Comparison of ENCODE assay signal across 1 cellular context in genomic region chr14:91267965-91268437, GRCh38.
TF ChIP-seq lines count a peak whose summit lies in the region.

No MANE protein-coding gene starts in this region.

TF ChIP-seq in K562, 482 proteins besides CTCF, POLR2A, EP300 and RAD21 (continued from another document and continues in another):
- TF ChIP-seq HBP1 (CRISPR knock-in tag; IDR thresholded peaks at IDR 0.05) (peak; percentile 95), GATA2 (CRISPR knock-in tag; IDR thresholded peaks at IDR 0.05) (peak; percentile 70; the same call in 1 of the 2 replicates), CHCHD3 (CRISPR knock-in tag; IDR thresholded peaks at IDR 0.05) (no peak), FOSL1 (tag; conservative IDR thresholded peaks at IDR 0.05) (peak; percentile 88), NFRKB (IDR thresholded peaks at IDR 0.05; ENCODE audit: low read depth) (0 out of 2 replicates have a peak, but pooled peaks have one; percentile 18), BACH1 (tag; IDR thresholded peaks at IDR 0.05) (peak; percentile 89), RREB1 (CRISPR knock-in tag; IDR thresholded peaks at IDR 0.05) (peak; percentile 98), RBBP5 (IDR thresholded peaks at IDR 0.05; ENCODE audit: borderline replicate concordance, insufficient read depth, low read length, poor library complexity, severe bottlenecking) (no peak), ZNF766 (CRISPR knock-in tag; conservative IDR thresholded peaks at IDR 0.05) (peak; percentile 99), TEAD4 (IDR thresholded peaks at IDR 0.05; ENCODE audit: low read length) (peak; percentile 93), TEAD4 (CRISPR knock-in tag; IDR thresholded peaks at IDR 0.05; ENCODE audit: borderline replicate concordance) (no peak), MNT (conservative IDR thresholded peaks at IDR 0.05) (peak; percentile 32 to 71; a peak in 2 of 4 replicates), ZNF740 (CRISPR knock-in tag; IDR thresholded peaks at IDR 0.05) (no peak), ZNF740 (tag; IDR thresholded peaks at IDR 0.05) (peak in 1 of 2 experiments; percentile 97; a peak in 2 of 4 replicates), POLR2AphosphoS5 (IDR thresholded peaks at IDR 0.05; ENCODE audit: control insufficient read depth, insufficient read depth, low read depth, low read length) (peak; percentile 77), ZC3H8 (IDR thresholded peaks at IDR 0.05) (no peak), FUS (optimal IDR thresholded peaks at IDR 0.05; ENCODE audit: low read depth, low read length) (no peak), FOS (IDR thresholded peaks at IDR 0.05; ENCODE audit: extremely low read depth, insufficient read length) (no peak), ZNF197 (CRISPR knock-in tag; IDR thresholded peaks at IDR 0.05; ENCODE audit: low read depth) (peak; percentile 99), ELF4 (CRISPR knock-in tag; IDR thresholded peaks at IDR 0.05) (peak; percentile 99), MEF2A (IDR thresholded peaks at IDR 0.05; ENCODE audit: control insufficient read depth, low read depth, low read length) (peak; percentile 86), ZBTB49 (CRISPR knock-in tag; IDR thresholded peaks at IDR 0.05; ENCODE audit: borderline replicate concordance) (no peak), DIDO1 (tag; IDR thresholded peaks at IDR 0.05; ENCODE audit: low read depth) (peak; percentile 94), C11orf30 (IDR thresholded peaks at IDR 0.05; ENCODE audit: low read depth) (no peak), CSDE1 (IDR thresholded peaks at IDR 0.05) (0 out of 4 replicates have a peak, but pooled peaks of 1 of the 2 experiments have one; percentile 36), TAL1 (IDR thresholded peaks at IDR 0.05) (peak; percentile 92), WHSC1 (IDR thresholded peaks at IDR 0.05; ENCODE audit: low read length) (no peak), MED1 (CRISPR knock-in tag; IDR thresholded peaks at IDR 0.05; ENCODE audit: borderline replicate concordance) (no peak), MAFF (IDR thresholded peaks at IDR 0.05; ENCODE audit: low read length) (peak; percentile 17; the same call in 1 of the 2 replicates), MCM2 (IDR thresholded peaks at IDR 0.05; ENCODE audit: low read depth) (no peak), E4F1 (CRISPR knock-in tag; IDR thresholded peaks at IDR 0.05; ENCODE audit: borderline replicate concordance) (peak; percentile 77; the same call in 1 of the 2 replicates), ZBTB8A (IDR thresholded peaks at IDR 0.05; ENCODE audit: partially characterized antibody) (no peak), HMGXB4 (CRISPR knock-in tag; IDR thresholded peaks at IDR 0.05) (no peak), BCOR (IDR thresholded peaks at IDR 0.05) (no peak), PBX2 (CRISPR knock-in tag; IDR thresholded peaks at IDR 0.05; ENCODE audit: low read depth) (no peak), PBX2 (tag; conservative IDR thresholded peaks at IDR 0.05; ENCODE audit: low read depth) (peak; percentile 55), MLX (CRISPR knock-in tag; conservative IDR thresholded peaks at IDR 0.05) (no peak), PCBP2 (IDR thresholded peaks at IDR 0.05; ENCODE audit: low read depth, low read length, poor library complexity, severe bottlenecking) (no peak), HDAC1 (IDR thresholded peaks at IDR 0.05) (peak in 1 of 2 experiments; percentile 47; a peak in 1 of 4 replicates), GATAD2A (IDR thresholded peaks at IDR 0.05) (no peak), RBM22 (IDR thresholded peaks at IDR 0.05; ENCODE audit: low read depth, low read length, poor library complexity, severe bottlenecking) (no peak), ZNF699 (CRISPR knock-in tag; IDR thresholded peaks at IDR 0.05; ENCODE audit: insufficient replicate concordance) (peak; percentile 83), PHF20 (IDR thresholded peaks at IDR 0.05; ENCODE audit: partially characterized antibody) (no peak), DPF2 (IDR thresholded peaks at IDR 0.05) (peak; percentile 91), SMAD2 (IDR thresholded peaks at IDR 0.05; ENCODE audit: low read depth, low read length) (no peak), RFX1 (IDR thresholded peaks at IDR 0.05) (no peak)
